Comparison of ENCODE assay signal across 7 cellular contexts in genomic region chr2:176022048-176022447, GRCh38.
"Had no signal": no experiment of that assay in that cellular context is flagged by ENCODE, and none has a peak within 500 bp of the region (broad histone marks: within the 10 kb centered on the region; RNA-seq: fewer than 3 reads in every experiment).

No MANE protein-coding gene starts in this region.

- FAIRE-seq: HepG2, HTR-8/SVneo, K562 had no signal

- H3K27ac ChIP-seq: HL-60 had no signal

- DNase-seq: IMR-90, KBM-7, KG1 had no signal

- ATAC-seq: HepG2, K562 had no signal

- H3K4me3 ChIP-seq: K562 had no signal
